20 cellular contexts compared by ENCODE assay signal in genomic region chr1:118012725-118013124, GRCh38.
"Had no signal": no experiment of that assay in that cellular context is flagged by ENCODE, and none has a peak within 500 bp of the region (broad histone marks: within the 10 kb centered on the region; RNA-seq: fewer than 3 reads in every experiment).

No MANE protein-coding gene starts in this region.

- DNase-seq: activated CD4-positive, alpha-beta T cell treated with anti-CD3 and anti-CD28 coated beads for 4 hours; activated CD8-positive, alpha-beta memory T cell treated with anti-CD3 and anti-CD28 coated beads, Interleukin-2, amount 50 U/mL, for 4 hours; activated CD8-positive, alpha-beta T cell treated with anti-CD3 and anti-CD28 coated beads for 36 hours; activated gamma-delta T cell treated with Interleukin-2 at 50 U/mL for 16 hours; activated naive CD4-positive, alpha-beta T cell treated with anti-CD3 and anti-CD28 coated beads, Interleukin-2, amount 10 ng/mL, durations not matched to agents 7 days and 5 days; activated naive CD8-positive, alpha-beta T cell treated with anti-CD3 and anti-CD28 coated beads for 36 hours; activated T-cell treated with anti-CD3 and anti-CD28 coated beads, Interleukin-2, amount 50 U/mL, for 72 hours; brain microvascular endothelial cell; cerebellar nuclear complex; Karpas-422; MM.1S; NCI-H1105; NCI-H1436; NCI-H1694 treated with DMSO at 0.1 percent for 48 hours; NCI-H2029 treated with DMSO at 0.1 percent for 48 hours; NCI-H524; PC-9; SIG-M5; T-helper 1 cell had no signal

- H2AFZ ChIP-seq: PC-9 had no signal

- H3K36me3 ChIP-seq: brain microvascular endothelial cell had no signal

- H3K27ac ChIP-seq: brain microvascular endothelial cell, PC-9 had no signal

- H3K4me2 ChIP-seq: PC-9 had no signal

- H3K4me3 ChIP-seq: PC-9 had no signal

- ATAC-seq: activated CD4-positive, CD25-positive, alpha-beta regulatory T cell treated with anti-CD3 and anti-CD28 coated beads, Interleukin-2, amount 50 U/mL, for 24 hours; activated CD8-positive, alpha-beta T cell treated with anti-CD3 and anti-CD28 coated beads for 36 hours; activated T-cell treated with anti-CD3 and anti-CD28 coated beads, Interleukin-2, amount 50 U/mL, for 72 hours had no signal
